Comparison of ENCODE assay signal across 2 cellular contexts in the genomic region with DNA sequence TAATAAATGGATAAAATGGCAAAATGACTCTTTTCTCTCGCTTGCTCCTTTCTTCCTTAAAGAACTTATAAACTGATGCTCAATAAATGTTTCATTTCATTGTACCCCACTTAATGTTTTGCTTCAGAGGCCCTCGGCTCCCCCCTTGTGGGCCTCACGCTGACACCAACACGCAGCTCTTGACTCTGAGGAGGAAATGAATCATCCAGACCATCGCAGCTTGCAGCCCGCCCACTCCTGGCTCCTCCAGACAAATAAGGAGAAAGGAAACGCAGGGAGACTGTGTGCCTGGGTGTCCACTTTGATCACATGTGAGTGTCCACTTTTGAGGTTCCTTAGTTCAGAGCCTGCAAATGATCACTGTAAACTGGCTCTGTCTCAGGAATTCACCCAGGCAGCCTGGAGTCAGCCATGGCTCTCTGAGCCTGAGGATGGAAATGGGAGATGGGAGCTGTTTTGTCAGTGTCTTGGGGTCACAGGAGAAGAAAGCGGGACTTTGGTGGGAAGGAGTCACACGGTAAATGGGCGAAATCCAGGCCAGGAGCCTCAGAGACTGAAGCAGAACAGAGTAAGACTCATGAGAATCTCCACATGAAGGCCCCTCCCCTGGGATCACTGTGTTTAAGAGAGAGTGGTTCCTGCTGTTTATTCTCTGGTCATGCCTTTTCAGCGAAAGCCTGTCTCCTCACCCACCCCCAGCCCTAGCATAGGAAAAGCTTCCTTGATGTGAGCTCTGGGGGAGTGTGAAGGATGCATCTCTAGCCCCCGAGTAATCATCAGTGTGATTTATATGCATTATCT.
TF ChIP-seq lines count a peak whose summit lies in the region.

No MANE protein-coding gene starts in this region.

TF ChIP-seq in SK-N-SH, 30 proteins besides CTCF, POLR2A, EP300 and RAD21 (continued from another document):
- TF ChIP-seq, protein P1, sequence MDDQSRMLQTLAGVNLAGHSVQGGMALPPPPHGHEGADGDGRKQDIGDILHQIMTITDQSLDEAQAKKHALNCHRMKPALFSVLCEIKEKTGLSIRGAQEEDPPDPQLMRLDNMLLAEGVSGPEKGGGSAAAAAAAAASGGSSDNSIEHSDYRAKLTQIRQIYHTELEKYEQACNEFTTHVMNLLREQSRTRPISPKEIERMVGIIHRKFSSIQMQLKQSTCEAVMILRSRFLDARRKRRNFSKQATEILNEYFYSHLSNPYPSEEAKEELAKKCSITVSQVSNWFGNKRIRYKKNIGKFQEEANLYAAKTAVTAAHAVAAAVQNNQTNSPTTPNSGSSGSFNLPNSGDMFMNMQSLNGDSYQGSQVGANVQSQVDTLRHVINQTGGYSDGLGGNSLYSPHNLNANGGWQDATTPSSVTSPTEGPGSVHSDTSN (IDR thresholded peaks at IDR 0.05): peak; percentile 61
- no peak for TF ChIP-seq FOXM1 (IDR thresholded peaks at IDR 0.05; ENCODE audit: low read depth)
- TF ChIP-seq JUND (IDR thresholded peaks at IDR 0.05): peak; percentile 80
- no peak for TF ChIP-seq RCOR1 (IDR thresholded peaks at IDR 0.05; ENCODE audit: low read length)
- TF ChIP-seq, protein P2, sequence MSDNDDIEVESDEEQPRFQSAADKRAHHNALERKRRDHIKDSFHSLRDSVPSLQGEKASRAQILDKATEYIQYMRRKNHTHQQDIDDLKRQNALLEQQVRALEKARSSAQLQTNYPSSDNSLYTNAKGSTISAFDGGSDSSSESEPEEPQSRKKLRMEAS (IDR thresholded peaks at IDR 0.05; ENCODE audit: low read depth): peak; percentile 96
- peak; percentile 88 for TF ChIP-seq FOSL2 (IDR thresholded peaks at IDR 0.05; ENCODE audit: borderline replicate concordance, low read depth)
- TF ChIP-seq RXRA (IDR thresholded peaks at IDR 0.05; ENCODE audit: borderline replicate concordance, low read depth): no peak
- peak; percentile 9; the same call in 1 of the 2 replicates for TF ChIP-seq POLR2AphosphoS5 (IDR thresholded peaks at IDR 0.05; ENCODE audit: low read depth, low read length)
- no peak for TF ChIP-seq NFIC (IDR thresholded peaks at IDR 0.05; ENCODE audit: borderline replicate concordance)
- no peak for TF ChIP-seq GABPA (IDR thresholded peaks at IDR 0.05; ENCODE audit: low read depth)
- no peak for TF ChIP-seq CHD2 (IDR thresholded peaks at IDR 0.05; ENCODE audit: low read length, partially characterized antibody)

TF ChIP-seq in GM12878, 131 proteins besides CTCF, POLR2A, EP300 and RAD21 (continued from another document and continues in another):
- TF ChIP-seq HDAC2 (IDR thresholded peaks at IDR 0.05) (no peak), ZBED1 (IDR thresholded peaks at IDR 0.05; ENCODE audit: borderline replicate concordance) (no peak), PAX8 (IDR thresholded peaks at IDR 0.05) (no peak), SRF (IDR thresholded peaks at IDR 0.05; ENCODE audit: low read depth in 2 of 2, low read length in 2 of 2) (peak; percentile 74 to 94), STAT1 (conservative IDR thresholded peaks at IDR 0.05) (no peak), FOXK2 (IDR thresholded peaks at IDR 0.05) (no peak), NFYA (IDR thresholded peaks at IDR 0.05; ENCODE audit: borderline replicate concordance, low read depth, low read length) (no peak), RUNX3 (IDR thresholded peaks at IDR 0.05; ENCODE audit: low read length) (0 out of 2 replicates have a peak, but pooled peaks have one; percentile 11), RELA (IDR thresholded peaks at IDR 0.05; ENCODE audit: borderline replicate concordance, partially characterized antibody) (peak; percentile 37), ZZZ3 (IDR thresholded peaks at IDR 0.05; ENCODE audit: control insufficient read depth, insufficient read length, low read depth) (no peak), RCOR1 (conservative IDR thresholded peaks at IDR 0.05; ENCODE audit: low read depth, low read length) (no peak), MTA2 (IDR thresholded peaks at IDR 0.05; ENCODE audit: low read depth) (no peak), NR2C2 (IDR thresholded peaks at IDR 0.05; ENCODE audit: borderline replicate concordance, control insufficient read depth, insufficient read length, low read depth) (no peak), MEF2A (IDR thresholded peaks at IDR 0.05; ENCODE audit: insufficient read depth, low read depth, low read length) (no peak), POLR2AphosphoS2 (IDR thresholded peaks at IDR 0.05; ENCODE audit: low read depth, low read length) (no peak), RBBP5 (conservative IDR thresholded peaks at IDR 0.05) (no peak), TAF1 (IDR thresholded peaks at IDR 0.05; ENCODE audit: borderline replicate concordance, low read depth, low read length) (no peak), FOXM1 (IDR thresholded peaks at IDR 0.05; ENCODE audit: low read depth, low read length) (no peak), STAT3 (IDR thresholded peaks at IDR 0.05; ENCODE audit: low read depth, low read length) (no peak)
- TF ChIP-seq, protein P2 (IDR thresholded peaks at IDR 0.05; ENCODE audit: low read depth, low read length): no peak
- TF ChIP-seq, protein P3, sequence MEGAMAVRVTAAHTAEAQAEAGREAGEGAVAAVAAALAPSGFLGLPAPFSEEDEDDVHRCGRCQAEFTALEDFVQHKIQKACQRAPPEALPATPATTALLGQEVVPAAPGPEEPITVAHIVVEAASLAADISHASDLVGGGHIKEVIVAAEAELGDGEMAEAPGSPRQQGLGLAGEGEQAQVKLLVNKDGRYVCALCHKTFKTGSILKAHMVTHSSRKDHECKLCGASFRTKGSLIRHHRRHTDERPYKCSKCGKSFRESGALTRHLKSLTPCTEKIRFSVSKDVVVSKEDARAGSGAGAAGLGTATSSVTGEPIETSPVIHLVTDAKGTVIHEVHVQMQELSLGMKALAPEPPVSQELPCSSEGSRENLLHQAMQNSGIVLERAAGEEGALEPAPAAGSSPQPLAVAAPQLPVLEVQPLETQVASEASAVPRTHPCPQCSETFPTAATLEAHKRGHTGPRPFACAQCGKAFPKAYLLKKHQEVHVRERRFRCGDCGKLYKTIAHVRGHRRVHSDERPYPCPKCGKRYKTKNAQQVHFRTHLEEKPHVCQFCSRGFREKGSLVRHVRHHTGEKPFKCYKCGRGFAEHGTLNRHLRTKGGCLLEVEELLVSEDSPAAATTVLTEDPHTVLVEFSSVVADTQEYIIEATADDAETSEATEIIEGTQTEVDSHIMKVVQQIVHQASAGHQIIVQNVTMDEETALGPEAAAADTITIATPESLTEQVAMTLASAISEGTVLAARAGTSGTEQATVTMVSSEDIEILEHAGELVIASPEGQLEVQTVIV (IDR thresholded peaks at IDR 0.05; ENCODE audit: borderline replicate concordance, partially characterized antibody): no peak
- TF ChIP-seq, protein P4, sequence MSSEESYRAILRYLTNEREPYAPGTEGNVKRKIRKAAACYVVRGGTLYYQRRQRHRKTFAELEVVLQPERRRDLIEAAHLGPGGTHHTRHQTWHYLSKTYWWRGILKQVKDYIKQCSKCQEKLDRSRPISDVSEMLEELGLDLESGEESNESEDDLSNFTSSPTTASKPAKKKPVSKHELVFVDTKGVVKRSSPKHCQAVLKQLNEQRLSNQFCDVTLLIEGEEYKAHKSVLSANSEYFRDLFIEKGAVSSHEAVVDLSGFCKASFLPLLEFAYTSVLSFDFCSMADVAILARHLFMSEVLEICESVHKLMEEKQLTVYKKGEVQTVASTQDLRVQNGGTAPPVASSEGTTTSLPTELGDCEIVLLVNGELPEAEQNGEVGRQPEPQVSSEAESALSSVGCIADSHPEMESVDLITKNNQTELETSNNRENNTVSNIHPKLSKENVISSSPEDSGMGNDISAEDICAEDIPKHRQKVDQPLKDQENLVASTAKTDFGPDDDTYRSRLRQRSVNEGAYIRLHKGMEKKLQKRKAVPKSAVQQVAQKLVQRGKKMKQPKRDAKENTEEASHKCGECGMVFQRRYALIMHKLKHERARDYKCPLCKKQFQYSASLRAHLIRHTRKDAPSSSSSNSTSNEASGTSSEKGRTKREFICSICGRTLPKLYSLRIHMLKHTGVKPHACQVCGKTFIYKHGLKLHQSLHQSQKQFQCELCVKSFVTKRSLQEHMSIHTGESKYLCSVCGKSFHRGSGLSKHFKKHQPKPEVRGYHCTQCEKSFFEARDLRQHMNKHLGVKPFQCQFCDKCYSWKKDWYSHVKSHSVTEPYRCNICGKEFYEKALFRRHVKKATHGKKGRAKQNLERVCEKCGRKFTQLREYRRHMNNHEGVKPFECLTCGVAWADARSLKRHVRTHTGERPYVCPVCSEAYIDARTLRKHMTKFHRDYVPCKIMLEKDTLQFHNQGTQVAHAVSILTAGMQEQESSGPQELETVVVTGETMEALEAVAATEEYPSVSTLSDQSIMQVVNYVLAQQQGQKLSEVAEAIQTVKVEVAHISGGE (CRISPR knock-in tag; IDR thresholded peaks at IDR 0.05): no peak
- TF ChIP-seq, protein P1 (IDR thresholded peaks at IDR 0.05; ENCODE audit: insufficient replicate concordance, low read depth, low read length): no peak
- TF ChIP-seq, protein P5, sequence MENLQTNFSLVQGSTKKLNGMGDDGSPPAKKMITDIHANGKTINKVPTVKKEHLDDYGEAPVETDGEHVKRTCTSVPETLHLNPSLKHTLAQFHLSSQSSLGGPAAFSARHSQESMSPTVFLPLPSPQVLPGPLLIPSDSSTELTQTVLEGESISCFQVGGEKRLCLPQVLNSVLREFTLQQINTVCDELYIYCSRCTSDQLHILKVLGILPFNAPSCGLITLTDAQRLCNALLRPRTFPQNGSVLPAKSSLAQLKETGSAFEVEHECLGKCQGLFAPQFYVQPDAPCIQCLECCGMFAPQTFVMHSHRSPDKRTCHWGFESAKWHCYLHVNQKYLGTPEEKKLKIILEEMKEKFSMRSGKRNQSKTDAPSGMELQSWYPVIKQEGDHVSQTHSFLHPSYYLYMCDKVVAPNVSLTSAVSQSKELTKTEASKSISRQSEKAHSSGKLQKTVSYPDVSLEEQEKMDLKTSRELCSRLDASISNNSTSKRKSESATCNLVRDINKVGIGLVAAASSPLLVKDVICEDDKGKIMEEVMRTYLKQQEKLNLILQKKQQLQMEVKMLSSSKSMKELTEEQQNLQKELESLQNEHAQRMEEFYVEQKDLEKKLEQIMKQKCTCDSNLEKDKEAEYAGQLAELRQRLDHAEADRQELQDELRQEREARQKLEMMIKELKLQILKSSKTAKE (IDR thresholded peaks at IDR 0.05; ENCODE audit: low read depth, poor library complexity, severe bottlenecking): no peak
- TF ChIP-seq, protein P6, sequence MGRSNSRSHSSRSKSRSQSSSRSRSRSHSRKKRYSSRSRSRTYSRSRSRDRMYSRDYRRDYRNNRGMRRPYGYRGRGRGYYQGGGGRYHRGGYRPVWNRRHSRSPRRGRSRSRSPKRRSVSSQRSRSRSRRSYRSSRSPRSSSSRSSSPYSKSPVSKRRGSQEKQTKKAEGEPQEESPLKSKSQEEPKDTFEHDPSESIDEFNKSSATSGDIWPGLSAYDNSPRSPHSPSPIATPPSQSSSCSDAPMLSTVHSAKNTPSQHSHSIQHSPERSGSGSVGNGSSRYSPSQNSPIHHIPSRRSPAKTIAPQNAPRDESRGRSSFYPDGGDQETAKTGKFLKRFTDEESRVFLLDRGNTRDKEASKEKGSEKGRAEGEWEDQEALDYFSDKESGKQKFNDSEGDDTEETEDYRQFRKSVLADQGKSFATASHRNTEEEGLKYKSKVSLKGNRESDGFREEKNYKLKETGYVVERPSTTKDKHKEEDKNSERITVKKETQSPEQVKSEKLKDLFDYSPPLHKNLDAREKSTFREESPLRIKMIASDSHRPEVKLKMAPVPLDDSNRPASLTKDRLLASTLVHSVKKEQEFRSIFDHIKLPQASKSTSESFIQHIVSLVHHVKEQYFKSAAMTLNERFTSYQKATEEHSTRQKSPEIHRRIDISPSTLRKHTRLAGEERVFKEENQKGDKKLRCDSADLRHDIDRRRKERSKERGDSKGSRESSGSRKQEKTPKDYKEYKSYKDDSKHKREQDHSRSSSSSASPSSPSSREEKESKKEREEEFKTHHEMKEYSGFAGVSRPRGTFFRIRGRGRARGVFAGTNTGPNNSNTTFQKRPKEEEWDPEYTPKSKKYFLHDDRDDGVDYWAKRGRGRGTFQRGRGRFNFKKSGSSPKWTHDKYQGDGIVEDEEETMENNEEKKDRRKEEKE (IDR thresholded peaks at IDR 0.05): no peak
- TF ChIP-seq, protein P7, sequence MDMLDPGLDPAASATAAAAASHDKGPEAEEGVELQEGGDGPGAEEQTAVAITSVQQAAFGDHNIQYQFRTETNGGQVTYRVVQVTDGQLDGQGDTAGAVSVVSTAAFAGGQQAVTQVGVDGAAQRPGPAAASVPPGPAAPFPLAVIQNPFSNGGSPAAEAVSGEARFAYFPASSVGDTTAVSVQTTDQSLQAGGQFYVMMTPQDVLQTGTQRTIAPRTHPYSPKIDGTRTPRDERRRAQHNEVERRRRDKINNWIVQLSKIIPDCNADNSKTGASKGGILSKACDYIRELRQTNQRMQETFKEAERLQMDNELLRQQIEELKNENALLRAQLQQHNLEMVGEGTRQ (IDR thresholded peaks at IDR 0.05; ENCODE audit: borderline replicate concordance, low read depth, low read length): no peak
- TF ChIP-seq, protein P8, sequence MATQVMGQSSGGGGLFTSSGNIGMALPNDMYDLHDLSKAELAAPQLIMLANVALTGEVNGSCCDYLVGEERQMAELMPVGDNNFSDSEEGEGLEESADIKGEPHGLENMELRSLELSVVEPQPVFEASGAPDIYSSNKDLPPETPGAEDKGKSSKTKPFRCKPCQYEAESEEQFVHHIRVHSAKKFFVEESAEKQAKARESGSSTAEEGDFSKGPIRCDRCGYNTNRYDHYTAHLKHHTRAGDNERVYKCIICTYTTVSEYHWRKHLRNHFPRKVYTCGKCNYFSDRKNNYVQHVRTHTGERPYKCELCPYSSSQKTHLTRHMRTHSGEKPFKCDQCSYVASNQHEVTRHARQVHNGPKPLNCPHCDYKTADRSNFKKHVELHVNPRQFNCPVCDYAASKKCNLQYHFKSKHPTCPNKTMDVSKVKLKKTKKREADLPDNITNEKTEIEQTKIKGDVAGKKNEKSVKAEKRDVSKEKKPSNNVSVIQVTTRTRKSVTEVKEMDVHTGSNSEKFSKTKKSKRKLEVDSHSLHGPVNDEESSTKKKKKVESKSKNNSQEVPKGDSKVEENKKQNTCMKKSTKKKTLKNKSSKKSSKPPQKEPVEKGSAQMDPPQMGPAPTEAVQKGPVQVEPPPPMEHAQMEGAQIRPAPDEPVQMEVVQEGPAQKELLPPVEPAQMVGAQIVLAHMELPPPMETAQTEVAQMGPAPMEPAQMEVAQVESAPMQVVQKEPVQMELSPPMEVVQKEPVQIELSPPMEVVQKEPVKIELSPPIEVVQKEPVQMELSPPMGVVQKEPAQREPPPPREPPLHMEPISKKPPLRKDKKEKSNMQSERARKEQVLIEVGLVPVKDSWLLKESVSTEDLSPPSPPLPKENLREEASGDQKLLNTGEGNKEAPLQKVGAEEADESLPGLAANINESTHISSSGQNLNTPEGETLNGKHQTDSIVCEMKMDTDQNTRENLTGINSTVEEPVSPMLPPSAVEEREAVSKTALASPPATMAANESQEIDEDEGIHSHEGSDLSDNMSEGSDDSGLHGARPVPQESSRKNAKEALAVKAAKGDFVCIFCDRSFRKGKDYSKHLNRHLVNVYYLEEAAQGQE (IDR thresholded peaks at IDR 0.05; ENCODE audit: low read depth, low read length): no peak
- TF ChIP-seq, protein P9, sequence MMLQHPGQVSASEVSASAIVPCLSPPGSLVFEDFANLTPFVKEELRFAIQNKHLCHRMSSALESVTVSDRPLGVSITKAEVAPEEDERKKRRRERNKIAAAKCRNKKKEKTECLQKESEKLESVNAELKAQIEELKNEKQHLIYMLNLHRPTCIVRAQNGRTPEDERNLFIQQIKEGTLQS (IDR thresholded peaks at IDR 0.05; ENCODE audit: borderline replicate concordance, extremely low read depth, low read depth, low read length): no peak
